In the genomic region with DNA sequence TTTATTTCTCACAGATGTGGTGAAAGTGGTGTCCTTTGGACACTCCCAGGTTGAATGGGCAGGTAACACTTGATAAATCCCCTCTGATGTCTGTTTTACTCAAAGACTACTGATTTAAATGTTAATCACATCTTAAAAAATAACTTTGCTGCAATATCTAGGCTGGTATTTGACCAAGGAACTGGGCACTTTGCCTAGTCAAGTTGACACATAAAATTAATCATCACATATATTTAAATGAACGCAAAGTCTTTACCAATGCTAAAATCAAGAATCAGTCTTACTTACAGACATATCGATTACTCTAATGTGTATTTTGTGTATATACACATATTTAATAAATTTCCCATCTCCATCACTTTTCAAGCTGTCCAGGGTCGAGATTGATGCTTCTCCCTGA, we compare ENCODE assay signal across 24 cellular contexts. TPM values are rescaled to one million over a fixed set of nuclear protein-coding genes. Genes with fewer than 3 reads are reported as not detected.
DNase-seq lines count a peak whose midpoint lies in the region; TF ChIP-seq lines count a peak whose summit lies in the region.
"Had no signal": no experiment of that assay in that cellular context is flagged by ENCODE, and none has a peak within 500 bp of the region (broad histone marks: within the 10 kb centered on the region; RNA-seq: fewer than 3 reads in every experiment).

No MANE protein-coding gene starts in this region.

- H3K4me1 Mint-ChIP-seq in activated T-helper 1 cell treated with anti-CD3 and anti-CD28 coated beads, Interleukin-12 subunit alpha, Interleukin-12 subunit beta, Interleukin-2, Interleukin-4 antibody, amounts not matched to agents 30 ng/mL and 10 ng/mL and 1 ng/mL, durations not matched to agents 14 hours and 24 hours and 36 hours (ENCODE audit: low read depth): peaks cover 57% of the 10 kb centered on the region

- H3K9me3 Mint-ChIP-seq in activated T-helper 1 cell treated with anti-CD3 and anti-CD28 coated beads, Interleukin-12 subunit alpha, Interleukin-12 subunit beta, Interleukin-2, Interleukin-4 antibody, amounts not matched to agents 30 ng/mL and 10 ng/mL and 1 ng/mL, durations not matched to agents 14 hours and 24 hours and 36 hours: no peaks in the 10 kb centered on the region
- H3K9me3 Mint-ChIP-seq: IgD-negative memory B cell had no signal

- peaks cover 0 to 19% (median 0%) of the 10 kb centered on the region in 4 donors for H3K27me3 ChIP-seq in esophagus squamous epithelium
- H3K27me3 ChIP-seq: suprapubic skin had no signal

- no peak overlapping the region for H3K4me3 Mint-ChIP-seq in activated T-helper 1 cell treated with anti-CD3 and anti-CD28 coated beads, Interleukin-12 subunit alpha, Interleukin-12 subunit beta, Interleukin-2, Interleukin-4 antibody, amounts not matched to agents 30 ng/mL and 10 ng/mL and 1 ng/mL, durations not matched to agents 14 hours and 24 hours and 36 hours
- H3K4me3 Mint-ChIP-seq: IgD-negative memory B cell had no signal

- TF ChIP-seq CTCF in esophagus squamous epithelium (IDR thresholded peaks at IDR 0.05): no peak

- peak overlapping the region; percentile 29 for H3K27ac Mint-ChIP-seq in activated T-helper 1 cell treated with anti-CD3 and anti-CD28 coated beads, Interleukin-12 subunit alpha, Interleukin-12 subunit beta, Interleukin-2, Interleukin-4 antibody, amounts not matched to agents 30 ng/mL and 10 ng/mL and 1 ng/mL, durations not matched to agents 14 hours and 24 hours and 36 hours
- H3K27ac Mint-ChIP-seq: IgD-negative memory B cell had no signal

- no peaks in the 10 kb centered on the region for H3K36me3 Mint-ChIP-seq in activated T-helper 1 cell treated with anti-CD3 and anti-CD28 coated beads, Interleukin-12 subunit alpha, Interleukin-12 subunit beta, Interleukin-2, Interleukin-4 antibody, amounts not matched to agents 30 ng/mL and 10 ng/mL and 1 ng/mL, durations not matched to agents 14 hours and 24 hours and 36 hours (ENCODE audit: low read depth)
- H3K36me3 Mint-ChIP-seq: CD4-positive, CD25-positive, alpha-beta regulatory T cell had no signal

- WGBS in esophagus squamous epithelium, 2 donors: 59 to 68% methylated on average over 3 of the region's 3 CpGs

- no peak overlapping the region for H3K4me3 ChIP-seq in esophagus squamous epithelium
- H3K4me3 ChIP-seq: coronary artery, mucosa of descending colon, suprapubic skin had no signal

- peaks cover 6% of the 10 kb centered on the region for H3K27me3 Mint-ChIP-seq in activated T-helper 1 cell treated with anti-CD3 and anti-CD28 coated beads, Interleukin-12 subunit alpha, Interleukin-12 subunit beta, Interleukin-2, Interleukin-4 antibody, amounts not matched to agents 30 ng/mL and 10 ng/mL and 1 ng/mL, durations not matched to agents 14 hours and 24 hours and 36 hours (ENCODE audit: insufficient read depth)

- no peaks in the 10 kb centered on the region for H3K36me3 ChIP-seq in esophagus squamous epithelium
- H3K36me3 ChIP-seq: suprapubic skin had no signal

- H3K27ac ChIP-seq in esophagus squamous epithelium: no peak overlapping the region
- H3K27ac ChIP-seq: coronary artery, suprapubic skin had no signal

- H3K9me3 ChIP-seq in esophagus squamous epithelium: no peaks in the 10 kb centered on the region
- H3K9me3 ChIP-seq: mucosa of descending colon, suprapubic skin had no signal

- intact Hi-C loops in activated T-helper 1 cell treated with anti-CD3 and anti-CD28 coated beads, Interleukin-12 subunit alpha, Interleukin-12 subunit beta, Interleukin-2, Interleukin-4 antibody, amounts not matched to agents 30 ng/mL and 10 ng/mL and 1 ng/mL, durations not matched to agents 14 hours and 24 hours and 36 hours (cut with micrococcal nuclease): loop anchor here (2.0 to 10.0 kb wide), 2 partner anchors 417 to 429 kb away; no protein-coding TSS in a partner anchor
- intact Hi-C loops in esophagus squamous epithelium (cut with DNase I): no loop called here

- TF ChIP-seq POLR2A in esophagus squamous epithelium (IDR thresholded peaks at IDR 0.05): no peak

- DNase-seq in A172 (ENCODE audit: low spot score) (peak; percentile 59), HS-5 (ENCODE audit: low read depth) (peak; percentile 74), fibroblast of peridontal ligament (ENCODE audit: extremely low read depth) (peak; percentile 38), esophagus squamous epithelium (lab: John Stamatoyannopoulos, UW) (no peak), activated gamma-delta T cell treated with Interleukin-2 at 50 U/mL for 16 hours (no peak), DMS53 (lab: John Stamatoyannopoulos, UW) (no peak)
- no peak for DNase-seq in activated T-helper 1 cell treated with anti-CD3 and anti-CD28 coated beads, Interleukin-12 subunit alpha, Interleukin-12 subunit beta, Interleukin-2, Interleukin-4 antibody, amounts not matched to agents 30 ng/mL and 10 ng/mL and 1 ng/mL, durations not matched to agents 14 hours and 24 hours and 36 hours (ENCODE audit: low spot score)
- no peak for DNase-seq in central memory CD4-positive, alpha-beta T cell
- DNase-seq: activated CD4-positive, alpha-beta T cell treated with anti-CD3 and anti-CD28 coated beads, Interleukin-2, amount 50 U/mL, for 4 hours; activated T-cell treated with anti-CD3 and anti-CD28 coated beads for 4 hours; left ventricle myocardium superior; mucosa of descending colon; NCI-H1694 treated with DMSO at 0.1 percent for 48 hours; NK-92 treated with Interleukin-12 subunit alpha and Interleukin-12 subunit beta, amount 100 ng/mL, for 24 hours; retina; Right ventricle myocardium superior; stimulated activated CD4-positive, alpha-beta T cell treated with anti-CD3 and anti-CD28 coated beads, Interleukin-12 subunit alpha, Interleukin-12 subunit beta, amount 100 ng/mL, for 4 hours had no signal

- H3K4me1 ChIP-seq in esophagus squamous epithelium: peaks cover 18 to 42% (median 21%) of the 10 kb centered on the region in 3 donors

RNA-seq across cellular contexts. Expression of gene MT2A, which starts 7.0 kb away (rescaled TPM):
- total RNA-seq in A172 (2014; rRNA removed; shearing (Covaris generic)): 137 and 184 TPM in 2 replicates
- total RNA-seq in activated T-helper 1 cell treated with anti-CD3 and anti-CD28 coated beads, Interleukin-12 subunit alpha, Interleukin-12 subunit beta, Interleukin-2, Interleukin-4 antibody, amounts not matched to agents 30 ng/mL and 10 ng/mL and 1 ng/mL, durations not matched to agents 14 hours and 24 hours and 36 hours: 348 and 365 TPM in 2 replicates
- 100 to 1,000 TPM in 2 of 4 donors, 10 to 100 TPM in 2; 76.5 to 157 (median 96.2) TPM for total RNA-seq in esophagus squamous epithelium

RNA-seq across cellular contexts. Expression of gene MT1E, which starts 10.2 kb away (rescaled TPM):
- total RNA-seq in A172 (2014; rRNA removed; shearing (Covaris generic)): not detected in 2 replicates
- 135 TPM in 2 replicates for total RNA-seq in activated T-helper 1 cell treated with anti-CD3 and anti-CD28 coated beads, Interleukin-12 subunit alpha, Interleukin-12 subunit beta, Interleukin-2, Interleukin-4 antibody, amounts not matched to agents 30 ng/mL and 10 ng/mL and 1 ng/mL, durations not matched to agents 14 hours and 24 hours and 36 hours
- 100 to 1,000 TPM in 1 of 4 donors, 10 to 100 TPM in 3; 52.4 to 106 (median 88.7) TPM for total RNA-seq in esophagus squamous epithelium
- total RNA-seq: NCI-H460 had no signal

RNA-seq across cellular contexts. Expression of gene MT1M, which starts 17.1 kb away (rescaled TPM):
- not detected in 2 replicates for total RNA-seq in A172 (2014; rRNA removed; shearing (Covaris generic))
- total RNA-seq in activated T-helper 1 cell treated with anti-CD3 and anti-CD28 coated beads, Interleukin-12 subunit alpha, Interleukin-12 subunit beta, Interleukin-2, Interleukin-4 antibody, amounts not matched to agents 30 ng/mL and 10 ng/mL and 1 ng/mL, durations not matched to agents 14 hours and 24 hours and 36 hours: not detected in 2 replicates
- total RNA-seq in esophagus squamous epithelium: 1 to 10 TPM in 2 of 4 donors, under 1 TPM in 1, not detected in 1; 0.57 to 7.4 (median 4.8) TPM
- total RNA-seq: activated naive CD4-positive, alpha-beta T cell treated with anti-CD3 and anti-CD28 coated beads, Interleukin-2, amount 50 U/mL, for 72 hours; CD4-positive, CD25-positive, alpha-beta regulatory T cell; NCI-H460; T-helper 1 cell treated with Interleukin-12 subunit alpha and Interleukin-12 subunit beta and Interleukin-4 antibody, amounts not matched to agents 30 ng/mL and 1 ng/mL, for 36 hours had no signal

RNA-seq across cellular contexts. Expression of gene MT1A, which starts 23.1 kb away (rescaled TPM):
- total RNA-seq in A172 (2014; rRNA removed; shearing (Covaris generic)): not detected in 2 replicates
- total RNA-seq in activated T-helper 1 cell treated with anti-CD3 and anti-CD28 coated beads, Interleukin-12 subunit alpha, Interleukin-12 subunit beta, Interleukin-2, Interleukin-4 antibody, amounts not matched to agents 30 ng/mL and 10 ng/mL and 1 ng/mL, durations not matched to agents 14 hours and 24 hours and 36 hours: 0.60 and 4.1 TPM in 2 replicates
- 10 to 100 TPM in 1 of 4 donors, 1 to 10 TPM in 2, not detected in 1; 3.3 to 34.2 (median 5.3) TPM for total RNA-seq in esophagus squamous epithelium
- total RNA-seq: CD4-positive, CD25-positive, alpha-beta regulatory T cell; T-helper 1 cell treated with Interleukin-12 subunit alpha and Interleukin-12 subunit beta and Interleukin-4 antibody, amounts not matched to agents 30 ng/mL and 1 ng/mL, for 36 hours had no signal

RNA-seq across cellular contexts. Expression of gene MT3, which starts 26.0 kb away (rescaled TPM):
- total RNA-seq in A172 (2014; rRNA removed; shearing (Covaris generic)): not detected in 2 replicates
- 1.9 and 2.7 TPM in 2 replicates for total RNA-seq in activated T-helper 1 cell treated with anti-CD3 and anti-CD28 coated beads, Interleukin-12 subunit alpha, Interleukin-12 subunit beta, Interleukin-2, Interleukin-4 antibody, amounts not matched to agents 30 ng/mL and 10 ng/mL and 1 ng/mL, durations not matched to agents 14 hours and 24 hours and 36 hours
- total RNA-seq in esophagus squamous epithelium: not detected
- total RNA-seq: CD4-positive, CD25-positive, alpha-beta regulatory T cell; NCI-H460; suprapubic skin had no signal

Comparison
In these comparisons a context has a peak if more than half of its experiments do, and no peak if none do; other contexts are left out.
1. DNase-seq: peak in A172 (single experiment), HS-5 (single experiment) and fibroblast of peridontal ligament (single experiment); none in activated T-helper 1 cell treated with anti-CD3 and anti-CD28 coated beads, Interleukin-12 subunit alpha, Interleukin-12 subunit beta, Interleukin-2, Interleukin-4 antibody, amounts not matched to agents 30 ng/mL and 10 ng/mL and 1 ng/mL, durations not matched to agents 14 hours and 24 hours and 36 hours (single experiment), esophagus squamous epithelium (single experiment), central memory CD4-positive, alpha-beta T cell (single experiment), activated gamma-delta T cell treated with Interleukin-2 at 50 U/mL for 16 hours (single experiment) and DMS53 (single experiment).
2. RNA of gene MT1E, which starts 10.2 kb away (total RNA-seq): 135 TPM in activated T-helper 1 cell treated with anti-CD3 and anti-CD28 coated beads, Interleukin-12 subunit alpha, Interleukin-12 subunit beta, Interleukin-2, Interleukin-4 antibody, amounts not matched to agents 30 ng/mL and 10 ng/mL and 1 ng/mL, durations not matched to agents 14 hours and 24 hours and 36 hours and 52.4 to 106 TPM in esophagus squamous epithelium; not detected in A172; every median in the first group is over 10 times any median in the second.